In genomic region chr19:39469567-39469966, GRCh38 we compare ENCODE assay signal across 16 cellular contexts.
DNase-seq lines count a peak whose midpoint lies in the region; ATAC-seq lines count a peak whose summit lies in the region.
"Had no signal": no experiment of that assay in that cellular context is flagged by ENCODE, and none has a peak within 500 bp of the region (broad histone marks: within the 10 kb centered on the region; RNA-seq: fewer than 3 reads in every experiment).

No MANE protein-coding gene starts in this region.

- no peaks in the 10 kb centered on the region for H3K27me3 Mint-ChIP-seq in stimulated activated naive CD8-positive, alpha-beta T cell treated with anti-CD3 and anti-CD28 coated beads, Interleukin-15, Interleukin-2, amounts not matched to agents 100 ng/mL and 50 ng/mL, for 24 hours
- no peaks in the 10 kb centered on the region for H3K27me3 Mint-ChIP-seq in activated naive CD8-positive, alpha-beta T cell treated with anti-CD3 and anti-CD28 coated beads, Interleukin-2, amount 50 U/mL, for 24 hours
- no peaks in the 10 kb centered on the region for H3K27me3 Mint-ChIP-seq in stimulated activated naive CD8-positive, alpha-beta T cell treated with anti-CD3 and anti-CD28 coated beads, Interleukin-15, amount 100 ng/mL, for 72 hours

- H3K4me3 Mint-ChIP-seq in stimulated activated naive CD8-positive, alpha-beta T cell treated with anti-CD3 and anti-CD28 coated beads, Interleukin-15, Interleukin-2, amounts not matched to agents 100 ng/mL and 50 ng/mL, for 24 hours = no peak overlapping the region
- no peak overlapping the region for H3K4me3 Mint-ChIP-seq in activated naive CD8-positive, alpha-beta T cell treated with anti-CD3 and anti-CD28 coated beads, Interleukin-2, amount 50 U/mL, for 24 hours
- no peak overlapping the region for H3K4me3 Mint-ChIP-seq in stimulated activated naive CD8-positive, alpha-beta T cell treated with anti-CD3 and anti-CD28 coated beads, Interleukin-15, amount 100 ng/mL, for 72 hours
- H3K4me3 Mint-ChIP-seq: nephron had no signal

- H3K27ac Mint-ChIP-seq in stimulated activated naive CD8-positive, alpha-beta T cell treated with anti-CD3 and anti-CD28 coated beads, Interleukin-15, Interleukin-2, amounts not matched to agents 100 ng/mL and 50 ng/mL, for 24 hours = peak overlapping the region; percentile 94
- H3K27ac Mint-ChIP-seq in activated naive CD8-positive, alpha-beta T cell treated with anti-CD3 and anti-CD28 coated beads, Interleukin-2, amount 50 U/mL, for 24 hours = peak overlapping the region; percentile 67
- H3K27ac Mint-ChIP-seq in stimulated activated naive CD8-positive, alpha-beta T cell treated with anti-CD3 and anti-CD28 coated beads, Interleukin-15, amount 100 ng/mL, for 72 hours = peak overlapping the region; percentile 66 to 77
- H3K27ac Mint-ChIP-seq: nephron had no signal

- peaks cover 33% of the 10 kb centered on the region for H3K4me1 Mint-ChIP-seq in stimulated activated naive CD8-positive, alpha-beta T cell treated with anti-CD3 and anti-CD28 coated beads, Interleukin-15, Interleukin-2, amounts not matched to agents 100 ng/mL and 50 ng/mL, for 24 hours (ENCODE audit: low read depth)
- peaks cover 33% of the 10 kb centered on the region for H3K4me1 Mint-ChIP-seq in activated naive CD8-positive, alpha-beta T cell treated with anti-CD3 and anti-CD28 coated beads, Interleukin-2, amount 50 U/mL, for 24 hours
- H3K4me1 Mint-ChIP-seq in stimulated activated naive CD8-positive, alpha-beta T cell treated with anti-CD3 and anti-CD28 coated beads, Interleukin-15, amount 100 ng/mL, for 72 hours = peaks cover 48% of the 10 kb centered on the region
- H3K4me1 Mint-ChIP-seq: nephron had no signal

- no peak for DNase-seq in stimulated activated naive CD8-positive, alpha-beta T cell treated with anti-CD3 and anti-CD28 coated beads, Interleukin-15, Interleukin-2, amounts not matched to agents 100 U/mL and 50 U/mL, for 24 hours
- DNase-seq in activated naive CD8-positive, alpha-beta T cell treated with anti-CD3 and anti-CD28 coated beads, Interleukin-2, amount 50 U/mL, for 24 hours = no peak
- DNase-seq in stimulated activated naive CD8-positive, alpha-beta T cell treated with anti-CD3 and anti-CD28 coated beads, Interleukin-15, amount 100 ng/mL, for 72 hours = no peak
- DNase-seq in HUDEP-2 (lab: John Stamatoyannopoulos, UW; ENCODE audit: unreplicated experiment in 76 of 76) = no peak
- DNase-seq: DMS79 treated with DMSO at 0.1 percent for 48 hours; effector CD8-positive, alpha-beta T cell; KG1; left cardiac atrium; NCI-H1694; NCI-H82; PC-9; stimulated activated CD4-positive, alpha-beta T cell treated with anti-CD3 and anti-CD28 coated beads, Interleukin-2, amount 100 ng/mL, for 24 hours; upper lobe of left lung had no signal

- no peak for ATAC-seq in stimulated activated naive CD8-positive, alpha-beta T cell treated with anti-CD3 and anti-CD28 coated beads, Interleukin-15, Interleukin-2, amounts not matched to agents 100 U/mL and 50 U/mL, for 24 hours
- no peak for ATAC-seq in activated naive CD8-positive, alpha-beta T cell treated with anti-CD3 and anti-CD28 coated beads, Interleukin-2, amount 50 U/mL, for 24 hours
- no peak for ATAC-seq in stimulated activated naive CD8-positive, alpha-beta T cell treated with anti-CD3 and anti-CD28 coated beads, Interleukin-15, amount 100 ng/mL, for 72 hours
- ATAC-seq in GM18907 (IDR thresholded peaks at IDR 0.05; ENCODE audit: unreplicated experiment) = no peak
- ATAC-seq: left cardiac atrium had no signal

- H3K36me3 Mint-ChIP-seq in stimulated activated naive CD8-positive, alpha-beta T cell treated with anti-CD3 and anti-CD28 coated beads, Interleukin-15, Interleukin-2, amounts not matched to agents 100 ng/mL and 50 ng/mL, for 24 hours (ENCODE audit: low read depth) = peaks cover 86% of the 10 kb centered on the region
- peaks cover 64% of the 10 kb centered on the region for H3K36me3 Mint-ChIP-seq in activated naive CD8-positive, alpha-beta T cell treated with anti-CD3 and anti-CD28 coated beads, Interleukin-2, amount 50 U/mL, for 24 hours (ENCODE audit: low read depth)

- H3K9me3 Mint-ChIP-seq in stimulated activated naive CD8-positive, alpha-beta T cell treated with anti-CD3 and anti-CD28 coated beads, Interleukin-15, Interleukin-2, amounts not matched to agents 100 ng/mL and 50 ng/mL, for 24 hours = no peaks in the 10 kb centered on the region
- no peaks in the 10 kb centered on the region for H3K9me3 Mint-ChIP-seq in activated naive CD8-positive, alpha-beta T cell treated with anti-CD3 and anti-CD28 coated beads, Interleukin-2, amount 50 U/mL, for 24 hours
- no peaks in the 10 kb centered on the region for H3K9me3 Mint-ChIP-seq in stimulated activated naive CD8-positive, alpha-beta T cell treated with anti-CD3 and anti-CD28 coated beads, Interleukin-15, amount 100 ng/mL, for 72 hours
- H3K9me3 Mint-ChIP-seq: nephron had no signal
